In the genomic region with DNA sequence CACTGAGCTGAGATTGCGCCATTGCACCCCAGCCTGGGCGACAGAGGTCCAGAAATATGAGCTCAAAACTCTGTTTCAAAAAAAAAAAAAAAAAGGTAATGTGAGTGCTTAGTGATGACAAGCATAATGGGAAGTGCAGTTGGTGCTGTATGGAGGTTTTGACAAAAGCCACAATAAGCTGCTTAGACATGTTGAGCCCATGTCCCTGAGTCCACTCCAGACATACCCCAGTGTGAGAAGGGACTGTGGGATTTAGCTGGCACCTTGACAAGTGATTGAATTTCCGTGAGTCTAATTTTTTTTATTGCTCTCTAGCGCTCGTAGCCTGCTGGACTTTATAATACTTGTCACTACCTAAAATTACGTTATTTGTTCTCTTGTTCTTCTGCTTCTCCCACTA, we compare ENCODE assay signal across 17 cellular contexts. TPM values are rescaled to one million over a fixed set of nuclear protein-coding genes. Genes with fewer than 3 reads are reported as not detected.
DNase-seq lines count a peak whose midpoint lies in the region; ATAC-seq, FAIRE-seq and TF ChIP-seq lines count a peak whose summit lies in the region.
"Had no signal": no experiment of that assay in that cellular context is flagged by ENCODE, and none has a peak within 500 bp of the region (broad histone marks: within the 10 kb centered on the region; RNA-seq: fewer than 3 reads in every experiment).

No MANE protein-coding gene starts in this region.

- no peaks in the 10 kb centered on the region for H3K9me1 ChIP-seq in K562 (ENCODE audit: control insufficient read depth, insufficient read depth, low read length)

- no peaks in the 10 kb centered on the region for H3K9me3 ChIP-seq in K562 (replicated peaks; ENCODE audit: control insufficient read depth, insufficient read depth, low read depth, low read length)
- no peaks in the 10 kb centered on the region for H3K9me3 ChIP-seq in CD4-positive, alpha-beta memory T cell (ENCODE audit: control insufficient read depth in 1 of 2, low read length in 2 of 2)
- H3K9me3 ChIP-seq: Caco-2 had no signal

- H3K9me3 Mint-ChIP-seq in MCF 10A (ENCODE audit: unreplicated experiment) = no peaks in the 10 kb centered on the region
- no peaks in the 10 kb centered on the region for H3K9me3 Mint-ChIP-seq in CD4-positive, alpha-beta memory T cell
- H3K9me3 Mint-ChIP-seq: CD8-positive, alpha-beta memory T cell had no signal

- no peak overlapping the region for H3K4me3 Mint-ChIP-seq in MCF 10A (ENCODE audit: unreplicated experiment)
- H3K4me3 Mint-ChIP-seq in CD4-positive, alpha-beta memory T cell = no peak overlapping the region
- H3K4me3 Mint-ChIP-seq: CD14-positive monocyte; CD8-positive, alpha-beta memory T cell; H9 had no signal

- H4K20me1 ChIP-seq in K562 (replicated peaks; ENCODE audit: control insufficient read depth, insufficient read depth, low read length) = no peaks in the 10 kb centered on the region

- no peak overlapping the region for H2AFZ ChIP-seq in K562 (ENCODE audit: low read depth, low read length)

- peaks cover 41% of the 10 kb centered on the region for H3K36me3 Mint-ChIP-seq in MCF 10A (ENCODE audit: insufficient read depth, unreplicated experiment)
- peaks cover 8 to 19% of the 10 kb centered on the region in 2 donors for H3K36me3 Mint-ChIP-seq in CD4-positive, alpha-beta memory T cell

- no peaks in the 10 kb centered on the region for H3K27me3 ChIP-seq in K562 (ENCODE audit: control insufficient read depth in 2 of 2, insufficient read depth in 2 of 2, low read length in 2 of 2)
- H3K27me3 ChIP-seq in CD4-positive, alpha-beta memory T cell (ENCODE audit: insufficient read depth, low read length) = no peaks in the 10 kb centered on the region

- no peak overlapping the region for H3K27ac ChIP-seq in K562 (ENCODE audit: extremely low read depth, low read depth, low read length)
- H3K27ac ChIP-seq in CD4-positive, alpha-beta memory T cell (ENCODE audit: low read depth, low read length) = no peak overlapping the region
- H3K27ac ChIP-seq: 22Rv1 had no signal

- BruUV-seq in K562 (replicated peaks; lab: Mats Ljungman, UMichigan) = no TSS peak
- BruUV-seq in MCF 10A (replicated peaks; lab: Mats Ljungman, UMichigan) = no TSS peak

- no peak overlapping the region for H3K9ac ChIP-seq in K562 (ENCODE audit: insufficient read depth in 1 of 2, low read depth in 2 of 2, low read length in 2 of 2)

- no peak overlapping the region for H3K27ac Mint-ChIP-seq in MCF 10A (ENCODE audit: low read depth, unreplicated experiment)
- no peak overlapping the region for H3K27ac Mint-ChIP-seq in CD4-positive, alpha-beta memory T cell
- H3K27ac Mint-ChIP-seq: CD14-positive monocyte; CD8-positive, alpha-beta memory T cell had no signal

- H3K36me3 ChIP-seq in K562 (ENCODE audit: control insufficient read depth, insufficient read depth, low read length) = peaks cover 24% of the 10 kb centered on the region; the same call in 2 of the 3 replicates
- peaks cover 9% of the 10 kb centered on the region for H3K36me3 ChIP-seq in CD4-positive, alpha-beta memory T cell (ENCODE audit: insufficient read depth, low read length)

- no peak overlapping the region for H3K4me3 ChIP-seq in K562
- no peak overlapping the region for H3K4me3 ChIP-seq in CD4-positive, alpha-beta memory T cell (ENCODE audit: low read length in 2 of 2)

- TF ChIP-seq POLR2A in K562 (conservative IDR thresholded peaks at IDR 0.05) = no peak

- H3K79me2 ChIP-seq in K562 (ENCODE audit: control insufficient read depth, insufficient read depth, low read length) = no peaks in the 10 kb centered on the region

- no peaks in the 10 kb centered on the region for H3K4me1 ChIP-seq in K562 (replicated peaks in 1 of 2; ENCODE audit: control insufficient read depth in 2 of 2, insufficient read depth in 2 of 2, low read length in 2 of 2)
- no peaks in the 10 kb centered on the region for H3K4me1 ChIP-seq in CD4-positive, alpha-beta memory T cell (ENCODE audit: insufficient read depth, low read length)
- H3K4me1 ChIP-seq: Caco-2 had no signal

- no peak for TF ChIP-seq EP300 in K562 (IDR thresholded peaks at IDR 0.05; ENCODE audit: low read length)

- no peak overlapping the region for H3K4me2 ChIP-seq in K562 (ENCODE audit: insufficient read depth, low read length)

- no peak for TF ChIP-seq RAD21 in K562 (CRISPR knock-in tag; conservative IDR thresholded peaks at IDR 0.05 in 1 of 2, IDR thresholded peaks at IDR 0.05 in 1 of 2)

- H3K4me1 Mint-ChIP-seq in MCF 10A (ENCODE audit: insufficient read depth, unreplicated experiment) = no peaks in the 10 kb centered on the region
- peaks cover 0 to 4% (median under 1%) of the 10 kb centered on the region in 4 donors for H3K4me1 Mint-ChIP-seq in CD4-positive, alpha-beta memory T cell
- H3K4me1 Mint-ChIP-seq: CD14-positive monocyte; CD8-positive, alpha-beta memory T cell had no signal

- CTCF ChIA-PET in K562 (lab: Yijun Ruan, JAX; ENCODE audit: low intra/inter-chr PET ratio) (no interaction called here), MCF 10A (lab: Yijun Ruan, JAX) (interaction anchor here (0.6 to 7.8 kb wide), 16 partner anchors 11 to 1189 kb away, joined by 3 to 121 read pairs (median 4); a partner anchor contains a TSS)
- CTCF ChIA-PET in CD4-positive, alpha-beta memory T cell (lab: Charles Lee; ENCODE audit: partially characterized antibody) = interaction anchor here (0.8 to 9.5 kb wide), 3 partner anchors 9 to 302 kb away, joined by 4 to 116 read pairs (median 100); no protein-coding TSS in a partner anchor

- no peak for ATAC-seq in K562

- TF ChIP-seq CTCF in K562 (IDR thresholded peaks at IDR 0.05 in 2 of 3, conservative IDR thresholded peaks at IDR 0.05 in 1 of 3; ENCODE audit: insufficient read depth in 2 of 3, low read depth in 1 of 3, low read length in 3 of 3) (no peak), MCF 10A (IDR thresholded peaks at IDR 0.05; ENCODE audit: unreplicated experiment) (no peak)

- WGBS in K562 (ENCODE audit: insufficient coverage, low coverage, missing lambda C conversion rate) = 69% methylated on average over 5 of the region's 6 CpGs

- POLR2A ChIA-PET in K562 (lab: Yijun Ruan, JAX) = interaction anchor here (0.6 to 1.7 kb wide), 3 partner anchors 15 to 873 kb away, joined by 3 to 5 read pairs (median 5); a partner anchor contains a TSS
- POLR2A ChIA-PET in MCF 10A (lab: Yijun Ruan, JAX) = interaction anchor here (2.8 kb wide), 1 partner anchor 9 kb away, joined by 15 read pairs; no protein-coding TSS in a partner anchor
- POLR2A ChIA-PET in CD4-positive, alpha-beta memory T cell (lab: Charles Lee; ENCODE audit: partially characterized antibody) = no interaction called here

- intact Hi-C loops in K562 (cut with micrococcal nuclease) = loop anchor here (5.0 kb wide), 3 partner anchors 190 to 1200 kb away; no protein-coding TSS in a partner anchor
- intact Hi-C loops in MCF 10A (cut with micrococcal nuclease) = loop anchor here (5.0 kb wide), 2 partner anchors 285 to 735 kb away; no protein-coding TSS in a partner anchor
- intact Hi-C loops in CD4-positive, alpha-beta memory T cell (cut with micrococcal nuclease) = loop anchor here (2.0 to 5.0 kb wide), 2 partner anchors 735 to 1203 kb away; no protein-coding TSS in a partner anchor

- DNase-seq in DMS 273 (lab: John Stamatoyannopoulos, UW; ENCODE audit: unreplicated experiment) (peak; percentile 16), DMS 273 treated with DMSO at 0.1 percent for 48 hours (lab: John Stamatoyannopoulos, UW) (no peak), D341Med (ENCODE audit: low spot score) (peak; percentile 59), NCI-H82 treated with DMSO at 0.1 percent for 48 hours (lab: John Stamatoyannopoulos, UW; ENCODE audit: unreplicated experiment) (peak; percentile 4), K562 (ENCODE audit: extremely low read depth in 1 of 4, low spot score in 3 of 4) (no peak), NCI-H146 treated with DMSO at 0.1 percent for 48 hours (lab: John Stamatoyannopoulos, UW; ENCODE audit: unreplicated experiment) (no peak), MCF 10A (ENCODE audit: unreplicated experiment) (no peak)
- DNase-seq in CD4-positive, alpha-beta memory T cell = no peak
- DNase-seq: Caco-2; CD8-positive, alpha-beta memory T cell; DMS79; GOT3; H9; IMR-90 had no signal

- in situ Hi-C loops in K562 (cut with MboI) = loop anchor here (25.0 kb wide), 2 partner anchors 725 to 1200 kb away; no protein-coding TSS in a partner anchor

- FAIRE-seq in K562 (lab: Jason Lieb, UNC) = no peak
- FAIRE-seq: GM12891 had no signal

- H3K27me3 Mint-ChIP-seq in MCF 10A (ENCODE audit: insufficient read depth, unreplicated experiment) = no peaks in the 10 kb centered on the region
- H3K27me3 Mint-ChIP-seq in CD4-positive, alpha-beta memory T cell = no peaks in the 10 kb centered on the region
- H3K27me3 Mint-ChIP-seq: CD8-positive, alpha-beta memory T cell had no signal

RNA-seq across cellular contexts. Expression of a gene that starts 15.1 kb away (rescaled TPM):
- 23.3 and 49.2 TPM in 2 replicates for total RNA-seq in K562 (2011; cell fraction: chromatin; rRNA removed; ENCODE audit: low replicate concordance)
- 11.5 and 15.8 TPM in 2 replicates for total RNA-seq in K562 (2011; cell fraction: nucleolus; rRNA removed)
- total RNA-seq in K562 (2011; cell fraction: nucleoplasm; rRNA removed) = 23.7 and 31.5 TPM in 2 replicates
- total RNA-seq in K562 (2014; rRNA removed) (3.1 and 3.8 TPM in 2 replicates), K562 (2014; rRNA removed; fragmentation: Illumina TruSeq; extraction: Trizol) (6.4 and 7.3 TPM in 2 replicates), K562 (2015; rRNA removed; fragmentation: Illumina TruSeq; extraction: Trizol) (6.4 and 9.5 TPM in 2 replicates), K562 (2021) (4.7 and 5.8 TPM in 2 replicates), MCF 10A (2022) (14.2 and 14.8 TPM in 2 replicates)
- polyA plus RNA-seq in K562 (2011; rRNA removed) (10.1 and 10.8 TPM in 2 replicates), K562 (2014; fragmentation: Illumina TruSeq; extraction: Trizol) (3.7 and 5.9 TPM in 2 replicates), K562 (2014; fragmentation: Nextera tagmentation; extraction: Ambion mirVana) (1 to 10 TPM in 1 of 2 experiments, under 1 TPM in 1; 0.94 to 1.7 TPM), K562 (2014; rRNA removed) (2.5 and 3.7 TPM in 2 replicates)
- 2.8 and 5.6 TPM in 2 replicates for polyA plus RNA-seq in K562 (2011; cell fraction: cytosol; rRNA removed)
- 12.8 and 22.2 TPM in 2 replicates for polyA plus RNA-seq in K562 (2011; cell fraction: nucleus; rRNA removed)
- 3.6 and 4.1 TPM in 2 replicates for polyA plus RNA-seq in K562 (2012)
- polyA minus RNA-seq in K562 (2011; rRNA and poly(A)+ RNA removed) = 16.6 and 32.2 TPM in 2 replicates
- polyA minus RNA-seq in K562 (2011; cell fraction: cytosol; rRNA and poly(A)+ RNA removed) = 7.6 and 8.6 TPM in 2 replicates
- polyA minus RNA-seq in K562 (2011; cell fraction: nucleus; rRNA and poly(A)+ RNA removed) = 18.0 and 44.5 TPM in 2 replicates
- total RNA-seq in CD4-positive, alpha-beta memory T cell = 1 to 10 TPM in 1 of 2 experiments, under 1 TPM in 1; 0.58 to 1.6 TPM
- polyA plus RNA-seq in CD4-positive, alpha-beta memory T cell = under 1 TPM; 0.03 to 0.58 TPM

RNA-seq across cellular contexts. Expression of a gene that starts 18.9 kb away (rescaled TPM):
- 3.3 and 11.8 TPM in 2 replicates for total RNA-seq in K562 (2011; cell fraction: chromatin; rRNA removed; ENCODE audit: low replicate concordance)
- 2.7 and 3.2 TPM in 2 replicates for total RNA-seq in K562 (2011; cell fraction: nucleolus; rRNA removed)
- total RNA-seq in K562 (2011; cell fraction: nucleoplasm; rRNA removed) = 9.5 and 22.1 TPM in 2 replicates
- total RNA-seq in K562 (2014; rRNA removed) = 21.5 and 23.5 TPM in 2 replicates
- total RNA-seq in K562 (2014; rRNA removed; fragmentation: Illumina TruSeq; extraction: Trizol) = 52.7 and 55.9 TPM in 2 replicates
- total RNA-seq in K562 (2015; rRNA removed; fragmentation: Illumina TruSeq; extraction: Trizol) = 37.4 and 41.4 TPM in 2 replicates
- 32.7 and 34.1 TPM in 2 replicates for total RNA-seq in K562 (2021)
- 15.7 and 21.5 TPM in 2 replicates for polyA plus RNA-seq in K562 (2011; rRNA removed)
- polyA plus RNA-seq in K562 (2011; cell fraction: cytosol; rRNA removed) = 7.6 and 15.1 TPM in 2 replicates
- polyA plus RNA-seq in K562 (2011; cell fraction: nucleus; rRNA removed) = 4.2 and 4.3 TPM in 2 replicates
- polyA plus RNA-seq in K562 (2012) = 5.3 and 6.8 TPM in 2 replicates
- 8.8 and 10.8 TPM in 2 replicates for polyA plus RNA-seq in K562 (2014; fragmentation: Illumina TruSeq; extraction: Trizol)
- polyA plus RNA-seq in K562 (2014; fragmentation: Nextera tagmentation; extraction: Ambion mirVana) = 10 to 100 TPM; 20.0 to 48.1 TPM
- polyA plus RNA-seq in K562 (2014; rRNA removed) = 19.2 and 22.6 TPM in 2 replicates
- 29.7 and 31.2 TPM in 2 replicates for polyA minus RNA-seq in K562 (2011; rRNA and poly(A)+ RNA removed)
- 11.4 and 18.3 TPM in 2 replicates for polyA minus RNA-seq in K562 (2011; cell fraction: cytosol; rRNA and poly(A)+ RNA removed)
- polyA minus RNA-seq in K562 (2011; cell fraction: nucleus; rRNA and poly(A)+ RNA removed) = 6.9 and 9.6 TPM in 2 replicates
- 47.7 and 50.3 TPM in 2 replicates for total RNA-seq in MCF 10A (2022)
- 10 to 100 TPM; 30.7 to 31.8 TPM for total RNA-seq in CD4-positive, alpha-beta memory T cell
- 10 to 100 TPM; 16.4 to 17.8 TPM for polyA plus RNA-seq in CD4-positive, alpha-beta memory T cell

Comparison
In these comparisons a context has a peak if more than half of its experiments do, and no peak if none do; other contexts are left out.
1. DNase-seq: peak in DMS 273 (single experiment), D341Med (single experiment) and NCI-H82 treated with DMSO at 0.1 percent for 48 hours (single experiment); none in DMS 273 treated with DMSO at 0.1 percent for 48 hours (single experiment), K562 (0 of 4), NCI-H146 treated with DMSO at 0.1 percent for 48 hours (single experiment), MCF 10A (single experiment) and CD4-positive, alpha-beta memory T cell (0 of 5).